7 cellular contexts compared by ENCODE assay signal in genomic region chr15:31487811-31488436, GRCh38.
DNase-seq lines count a peak whose midpoint lies in the region; ATAC-seq and TF ChIP-seq lines count a peak whose summit lies in the region.

No MANE protein-coding gene starts in this region.

- H3K4ac ChIP-seq in H9 (ENCODE audit: low read depth, low read length): no peak overlapping the region

- ATAC-seq in activated B cell treated with CpG ODN at 0.5 μM for 24 hours (ENCODE audit: low read depth): peak; percentile 15
- ATAC-seq in left lobe of liver: peak; percentile 23
- ATAC-seq in GM21526 (IDR thresholded peaks at IDR 0.05; ENCODE audit: low FRiP score, unreplicated experiment): no peak

- H4K20me1 ChIP-seq in H9 (ENCODE audit: control insufficient read depth, insufficient read depth, insufficient read length): peaks cover 2% of the 10 kb centered on the region

- H3K23ac ChIP-seq in H9 (ENCODE audit: insufficient read length, low read depth, low read length): no peak overlapping the region

- POLR2A ChIA-PET in activated B cell treated with CpG ODN at 0.5 μM for 24 hours (lab: Charles Lee): interaction anchor here (0.6 to 4.4 kb wide), 14 partner anchors 11 to 273 kb away, joined by 3 to 46 read pairs (median 5); partner anchors contain the start of gene KLF13

- H3K56ac ChIP-seq in H9 (ENCODE audit: insufficient read length, low read depth, low read length): no peak overlapping the region

- H3K23me2 ChIP-seq in H9 (ENCODE audit: insufficient read length, low read depth, low read length, poor library complexity, severe bottlenecking): no peaks in the 10 kb centered on the region

- TF ChIP-seq CTCF in GM12864 (IDR thresholded peaks at IDR 0.05; ENCODE audit: low read depth, low read length, missing control alignments) (peak; percentile 46), H9 (conservative IDR thresholded peaks at IDR 0.05) (peak; percentile 23; the same call in 1 of the 3 replicates), activated B cell treated with CpG ODN at 0.5 μM for 24 hours (IDR thresholded peaks at IDR 0.05) (no peak)

- no peak overlapping the region for H3K4me3 Mint-ChIP-seq in H9
- H3K4me3 Mint-ChIP-seq in activated B cell treated with CpG ODN at 0.5 μM for 24 hours: no peak overlapping the region

- no peak overlapping the region for H3T11ph ChIP-seq in H9 (ENCODE audit: low read length)

- H3K4me3 ChIP-seq in GM12864 (ENCODE audit: low read depth, low read length): no peak overlapping the region; the same call in 1 of the 2 replicates

- no peaks in the 10 kb centered on the region for H3K9me3 ChIP-seq in H9 (ENCODE audit: control insufficient read depth, low read depth, low read length)

- no peaks in the 10 kb centered on the region for H3K4me1 ChIP-seq in H9 (ENCODE audit: insufficient read depth, low read length)

- H4K91ac ChIP-seq in H9 (ENCODE audit: insufficient read length, low read depth, low read length): no peak overlapping the region

- H2BK120ac ChIP-seq in H9 (ENCODE audit: low read depth, low read length, poor library complexity, severe bottlenecking): no peak overlapping the region

- H2BK5ac ChIP-seq in H9 (ENCODE audit: insufficient read length, low read length): no peak overlapping the region

- H3K9me3 Mint-ChIP-seq in H9: peaks cover 18 to 22% of the 10 kb centered on the region in 2 experiments
- H3K9me3 Mint-ChIP-seq in activated B cell treated with CpG ODN at 0.5 μM for 24 hours: peaks cover 7% of the 10 kb centered on the region

- no peak overlapping the region for H2BK15ac ChIP-seq in H9 (ENCODE audit: low read depth, low read length)

- H4K5ac ChIP-seq in H9 (ENCODE audit: insufficient read length, low read depth, low read length): no peak overlapping the region

- H3K79me1 ChIP-seq in H9 (ENCODE audit: insufficient read depth, low read depth, low read length, poor library complexity, severe bottlenecking): no peaks in the 10 kb centered on the region

- CTCF ChIA-PET in activated B cell treated with CpG ODN at 0.5 μM for 24 hours (lab: Charles Lee): interaction anchor here (0.7 to 5.5 kb wide), 38 partner anchors 10 to 844 kb away, joined by 3 to 226 read pairs (median 5); partner anchors contain the start of gene KLF13

- H3K27me3 ChIP-seq in H9 (ENCODE audit: insufficient read depth, low read length): peaks cover 10% of the 10 kb centered on the region; the same call in 1 of the 2 replicates

- no peak overlapping the region for H3K4me2 ChIP-seq in H9 (ENCODE audit: insufficient read depth, insufficient read length, low read length)

- no peak overlapping the region for H2AK5ac ChIP-seq in H9 (ENCODE audit: insufficient read length, low read length)

- no peak overlapping the region for H2AFZ ChIP-seq in H9 (ENCODE audit: low read length)

- no peak overlapping the region for H3K9ac ChIP-seq in H9 (ENCODE audit: extremely low read depth, insufficient read length, low read length)

- no peak overlapping the region for H3K18ac ChIP-seq in H9 (ENCODE audit: insufficient read length, low read depth, low read length)

- no peak overlapping the region for H3K27ac ChIP-seq in H9 (ENCODE audit: insufficient read length, low read depth, low read length)

- no peak overlapping the region for H3K14ac ChIP-seq in H9 (ENCODE audit: insufficient read depth, low read length)

- DNase-seq in GM12864 (ENCODE audit: low read depth) (no peak), H9 (peak; percentile 39), activated B cell treated with CpG ODN at 0.5 μM for 24 hours (no peak), left lobe of liver (ENCODE audit: low spot score) (peak; percentile 43), H4 (ENCODE audit: low spot score) (no peak)
- no peak for DNase-seq in stimulated activated naive CD4-positive, alpha-beta T cell (lab: John Stamatoyannopoulos, UW)

- H3K27me3 Mint-ChIP-seq in H9 (ENCODE audit: low read depth): peaks cover 25% of the 10 kb centered on the region
- peaks cover 9% of the 10 kb centered on the region for H3K27me3 Mint-ChIP-seq in activated B cell treated with CpG ODN at 0.5 μM for 24 hours

- intact Hi-C loops in activated B cell treated with CpG ODN at 0.5 μM for 24 hours (cut with micrococcal nuclease): loop anchor here (1.0 to 10.0 kb wide), 12 partner anchors 45 to 583 kb away; partner anchors contain the start of genes FAN1 and KLF13

- H3K36me3 Mint-ChIP-seq in H9 (ENCODE audit: insufficient read depth in 1 of 3, low read depth in 3 of 3): peaks cover 9 to 19% (median 12%) of the 10 kb centered on the region in 3 experiments
- H3K36me3 Mint-ChIP-seq in activated B cell treated with CpG ODN at 0.5 μM for 24 hours (ENCODE audit: low read depth): peaks cover 5% of the 10 kb centered on the region

- H3K27ac Mint-ChIP-seq in H9: no peak overlapping the region
- no peak overlapping the region for H3K27ac Mint-ChIP-seq in activated B cell treated with CpG ODN at 0.5 μM for 24 hours

- no peak overlapping the region for H2BK20ac ChIP-seq in H9 (ENCODE audit: low read depth, low read length, poor library complexity, severe bottlenecking)

- H3K4me1 Mint-ChIP-seq in H9 (peaks cover 2 to 12% of the 10 kb centered on the region in 2 experiments), activated B cell treated with CpG ODN at 0.5 μM for 24 hours (peaks cover 23% of the 10 kb centered on the region)

- no peak overlapping the region for H4K8ac ChIP-seq in H9 (replicated peaks; ENCODE audit: insufficient read length, low read depth, low read length)

- H3K79me2 ChIP-seq in H9 (ENCODE audit: insufficient read depth, low read length): no peaks in the 10 kb centered on the region

- no CpG with 5 or more reads among the region's 6 CpGs for WGBS in H9 (ENCODE audit: extremely low coverage, insufficient read length, low lambda C conversion rate)

- H2BK12ac ChIP-seq in H9 (ENCODE audit: insufficient read length, low read depth, low read length): no peak overlapping the region

Comparison
In these comparisons a context has a peak if more than half of its experiments do, and no peak if none do; other contexts are left out.
1. DNase-seq: peak in H9 (single experiment) and left lobe of liver (single experiment); none in GM12864 (single experiment), activated B cell treated with CpG ODN at 0.5 μM for 24 hours (single experiment), H4 (single experiment) and stimulated activated naive CD4-positive, alpha-beta T cell (0 of 6).